Comparison of ENCODE assay signal across 14 cellular contexts in genomic region chr1:245366886-245367285, GRCh38.
DNase-seq lines count a peak whose midpoint lies in the region; ATAC-seq and TF ChIP-seq lines count a peak whose summit lies in the region.
"Had no signal": no experiment of that assay in that cellular context is flagged by ENCODE, and none has a peak within 500 bp of the region (broad histone marks: within the 10 kb centered on the region; RNA-seq: fewer than 3 reads in every experiment).

No MANE protein-coding gene starts in this region.

- H3K36me3 ChIP-seq in endodermal cell (ENCODE audit: control insufficient read depth, insufficient read depth, low read length), result peaks cover 31% of the 10 kb centered on the region
- H3K36me3 ChIP-seq: HAP-1 had no signal

- CTCF ChIA-PET in activated CD8-positive, alpha-beta T cell treated with anti-CD3 and anti-CD28 coated beads, Interleukin-2, amount 10 ng/mL, durations not matched to agents 7 days and 5 days (lab: Charles Lee), result no interaction called here

- H3K27me3 ChIP-seq in endodermal cell (ENCODE audit: control insufficient read depth, insufficient read depth, low read length, poor library complexity, severe bottlenecking), result no peaks in the 10 kb centered on the region

- POLR2A ChIA-PET in activated CD8-positive, alpha-beta T cell treated with anti-CD3 and anti-CD28 coated beads, Interleukin-2, amount 10 ng/mL, durations not matched to agents 7 days and 5 days (lab: Charles Lee), result no interaction called here

- no peak overlapping the region for H3K27ac Mint-ChIP-seq in stimulated activated naive CD8-positive, alpha-beta T cell treated with anti-CD3 and anti-CD28 coated beads, Interleukin-15, amount 100 ng/mL, for 72 hours
- H3K27ac Mint-ChIP-seq in endodermal cell, result no peak overlapping the region
- H3K27ac Mint-ChIP-seq in stimulated activated effector memory CD8-positive, alpha-beta T cell treated with anti-CD3 and anti-CD28 coated beads, Interleukin-12 subunit alpha, Interleukin-12 subunit beta, amount 100 ng/mL, for 72 hours, result no peak overlapping the region
- no peak overlapping the region for H3K27ac Mint-ChIP-seq in activated CD8-positive, alpha-beta T cell treated with anti-CD3 and anti-CD28 coated beads, Interleukin-2, amount 10 ng/mL, durations not matched to agents 7 days and 5 days
- H3K27ac Mint-ChIP-seq: CD4-positive, alpha-beta memory T cell; HFFc6 had no signal

- no peak overlapping the region for H3K4me3 Mint-ChIP-seq in stimulated activated naive CD8-positive, alpha-beta T cell treated with anti-CD3 and anti-CD28 coated beads, Interleukin-15, amount 100 ng/mL, for 72 hours
- no peak overlapping the region for H3K4me3 Mint-ChIP-seq in endodermal cell
- H3K4me3 Mint-ChIP-seq in stimulated activated effector memory CD8-positive, alpha-beta T cell treated with anti-CD3 and anti-CD28 coated beads, Interleukin-12 subunit alpha, Interleukin-12 subunit beta, amount 100 ng/mL, for 72 hours, result no peak overlapping the region
- H3K4me3 Mint-ChIP-seq in activated CD8-positive, alpha-beta T cell treated with anti-CD3 and anti-CD28 coated beads, Interleukin-2, amount 10 ng/mL, durations not matched to agents 7 days and 5 days, result no peak overlapping the region
- H3K4me3 Mint-ChIP-seq: CD4-positive, alpha-beta memory T cell; HFFc6 had no signal

- peaks cover 10% of the 10 kb centered on the region for H3K27me3 Mint-ChIP-seq in stimulated activated naive CD8-positive, alpha-beta T cell treated with anti-CD3 and anti-CD28 coated beads, Interleukin-15, amount 100 ng/mL, for 72 hours
- no peaks in the 10 kb centered on the region for H3K27me3 Mint-ChIP-seq in endodermal cell (ENCODE audit: insufficient read depth)
- peaks cover 2% of the 10 kb centered on the region for H3K27me3 Mint-ChIP-seq in activated CD8-positive, alpha-beta T cell treated with anti-CD3 and anti-CD28 coated beads, Interleukin-2, amount 10 ng/mL, durations not matched to agents 7 days and 5 days (ENCODE audit: low read depth)
- H3K27me3 Mint-ChIP-seq: CD4-positive, alpha-beta memory T cell had no signal

- H3K4me1 ChIP-seq in endodermal cell (ENCODE audit: control insufficient read depth, insufficient read depth, low read length), result no peaks in the 10 kb centered on the region
- H3K4me1 ChIP-seq: HAP-1 had no signal

- H3K36me3 Mint-ChIP-seq in endodermal cell (ENCODE audit: low read depth), result peaks cover 44% of the 10 kb centered on the region
- H3K36me3 Mint-ChIP-seq in stimulated activated effector memory CD8-positive, alpha-beta T cell treated with anti-CD3 and anti-CD28 coated beads, Interleukin-12 subunit alpha, Interleukin-12 subunit beta, amount 100 ng/mL, for 72 hours, result no peaks in the 10 kb centered on the region
- no peaks in the 10 kb centered on the region for H3K36me3 Mint-ChIP-seq in activated CD8-positive, alpha-beta T cell treated with anti-CD3 and anti-CD28 coated beads, Interleukin-2, amount 10 ng/mL, durations not matched to agents 7 days and 5 days (ENCODE audit: low read depth)
- H3K36me3 Mint-ChIP-seq: CD4-positive, alpha-beta memory T cell had no signal

- no peak overlapping the region for H3K9ac ChIP-seq in endodermal cell (ENCODE audit: extremely low read depth, low read length, poor library complexity, severe bottlenecking)

- intact Hi-C loops in posterior vena cava (cut with DNase I), result no loop called here

- ATAC-seq in stimulated activated naive CD8-positive, alpha-beta T cell treated with anti-CD3 and anti-CD28 coated beads, Interleukin-15, amount 100 ng/mL, for 72 hours, result peak; percentile 38
- no peak for ATAC-seq in stimulated activated naive CD8-positive, alpha-beta T cell treated with anti-CD3 and anti-CD28 coated beads, Interleukin-15, Interleukin-2, amounts not matched to agents 100 U/mL and 50 U/mL, for 24 hours
- ATAC-seq in stimulated activated effector memory CD8-positive, alpha-beta T cell treated with anti-CD3 and anti-CD28 coated beads, Interleukin-12 subunit alpha, Interleukin-12 subunit beta, amount 100 ng/mL, for 72 hours, result peak; percentile 27
- no peak for ATAC-seq in activated CD8-positive, alpha-beta T cell treated with anti-CD3 and anti-CD28 coated beads, Interleukin-2, amount 10 ng/mL, durations not matched to agents 7 days and 5 days

- no peak overlapping the region for H3K27ac ChIP-seq in endodermal cell (ENCODE audit: low read depth, low read length)

- TF ChIP-seq CTCF in endodermal cell (conservative IDR thresholded peaks at IDR 0.05), result no peak

- no peak for DNase-seq in stimulated activated naive CD8-positive, alpha-beta T cell treated with anti-CD3 and anti-CD28 coated beads, Interleukin-15, amount 100 ng/mL, for 72 hours
- DNase-seq in stimulated activated naive CD8-positive, alpha-beta T cell treated with anti-CD3 and anti-CD28 coated beads, Interleukin-15, Interleukin-2, amounts not matched to agents 100 U/mL and 50 U/mL, for 24 hours, result no peak
- DNase-seq in endodermal cell (peak; percentile 16), posterior vena cava (ENCODE audit: low spot score) (no peak)
- DNase-seq in stimulated activated effector memory CD8-positive, alpha-beta T cell treated with anti-CD3 and anti-CD28 coated beads, Interleukin-12 subunit alpha, Interleukin-12 subunit beta, amount 100 ng/mL, for 72 hours (ENCODE audit: low spot score in 2 of 2), result no peak
- no peak for DNase-seq in activated CD8-positive, alpha-beta T cell treated with anti-CD3 and anti-CD28 coated beads, Interleukin-2, amount 10 ng/mL, durations not matched to agents 7 days and 5 days
- DNase-seq: C1 segment of cervical spinal cord, COR-L47, DMS153, DND-41, GOT3, HFFc6 had no signal

- peaks cover 20% of the 10 kb centered on the region for H3K9me3 ChIP-seq in endodermal cell (ENCODE audit: control insufficient read depth, low read length)
- H3K9me3 ChIP-seq: HAP-1 had no signal

- H3K4me1 Mint-ChIP-seq in stimulated activated naive CD8-positive, alpha-beta T cell treated with anti-CD3 and anti-CD28 coated beads, Interleukin-15, amount 100 ng/mL, for 72 hours, result peaks cover 10% of the 10 kb centered on the region
- H3K4me1 Mint-ChIP-seq in endodermal cell, result peaks cover 16% of the 10 kb centered on the region
- H3K4me1 Mint-ChIP-seq in stimulated activated effector memory CD8-positive, alpha-beta T cell treated with anti-CD3 and anti-CD28 coated beads, Interleukin-12 subunit alpha, Interleukin-12 subunit beta, amount 100 ng/mL, for 72 hours, result peaks cover 5% of the 10 kb centered on the region
- H3K4me1 Mint-ChIP-seq in activated CD8-positive, alpha-beta T cell treated with anti-CD3 and anti-CD28 coated beads, Interleukin-2, amount 10 ng/mL, durations not matched to agents 7 days and 5 days (ENCODE audit: low read depth), result peaks cover 6% of the 10 kb centered on the region
- H3K4me1 Mint-ChIP-seq: CD4-positive, alpha-beta memory T cell had no signal

- 93% methylated on average over 9 to 19 of the region's 19 CpGs for WGBS in endodermal cell (ENCODE audit: insufficient coverage in 1 of 2, insufficient read length in 1 of 2), 2 experiments

- H3K9me3 Mint-ChIP-seq in stimulated activated naive CD8-positive, alpha-beta T cell treated with anti-CD3 and anti-CD28 coated beads, Interleukin-15, amount 100 ng/mL, for 72 hours, result no peaks in the 10 kb centered on the region
- H3K9me3 Mint-ChIP-seq in endodermal cell, result peaks cover 17% of the 10 kb centered on the region
- H3K9me3 Mint-ChIP-seq in stimulated activated effector memory CD8-positive, alpha-beta T cell treated with anti-CD3 and anti-CD28 coated beads, Interleukin-12 subunit alpha, Interleukin-12 subunit beta, amount 100 ng/mL, for 72 hours, result no peaks in the 10 kb centered on the region
- no peaks in the 10 kb centered on the region for H3K9me3 Mint-ChIP-seq in activated CD8-positive, alpha-beta T cell treated with anti-CD3 and anti-CD28 coated beads, Interleukin-2, amount 10 ng/mL, durations not matched to agents 7 days and 5 days (ENCODE audit: insufficient read depth)
- H3K9me3 Mint-ChIP-seq: HFFc6 had no signal

- no peak overlapping the region for H3K4me3 ChIP-seq in endodermal cell (ENCODE audit: low read length)
- H3K4me3 ChIP-seq: HAP-1 had no signal

Comparison
In these comparisons a context has a peak if more than half of its experiments do, and no peak if none do; other contexts are left out.
1. ATAC-seq: peak in stimulated activated naive CD8-positive, alpha-beta T cell treated with anti-CD3 and anti-CD28 coated beads, Interleukin-15, amount 100 ng/mL, for 72 hours (single experiment) and stimulated activated effector memory CD8-positive, alpha-beta T cell treated with anti-CD3 and anti-CD28 coated beads, Interleukin-12 subunit alpha, Interleukin-12 subunit beta, amount 100 ng/mL, for 72 hours (single experiment); none in stimulated activated naive CD8-positive, alpha-beta T cell treated with anti-CD3 and anti-CD28 coated beads, Interleukin-15, Interleukin-2, amounts not matched to agents 100 U/mL and 50 U/mL, for 24 hours (single experiment) and activated CD8-positive, alpha-beta T cell treated with anti-CD3 and anti-CD28 coated beads, Interleukin-2, amount 10 ng/mL, durations not matched to agents 7 days and 5 days (single experiment).